In the genomic region with DNA sequence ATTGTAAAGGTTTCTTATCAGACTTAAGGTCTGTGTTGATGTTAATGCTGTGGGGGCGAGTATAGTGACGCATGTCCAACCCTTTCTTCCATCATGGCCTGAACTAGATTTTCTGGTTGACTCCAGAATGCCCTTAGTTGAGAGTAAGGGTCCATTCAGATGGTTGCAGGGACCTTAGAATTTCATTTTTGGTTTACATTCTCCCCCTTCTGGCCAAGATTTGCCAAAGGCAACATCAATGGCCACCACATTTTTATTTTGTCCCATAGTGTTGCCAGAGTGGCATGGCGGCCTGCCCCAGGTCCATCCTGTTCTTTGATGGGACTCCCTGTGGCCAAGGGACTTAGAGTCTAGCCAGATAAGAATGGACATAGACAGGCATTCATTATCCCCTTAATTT, we compare ENCODE assay signal across 24 cellular contexts.
DNase-seq lines count a peak whose midpoint lies in the region; ATAC-seq, FAIRE-seq and TF ChIP-seq lines count a peak whose summit lies in the region.
"Had no signal": no experiment of that assay in that cellular context is flagged by ENCODE, and none has a peak within 500 bp of the region (broad histone marks: within the 10 kb centered on the region; RNA-seq: fewer than 3 reads in every experiment).

No MANE protein-coding gene starts in this region.

- peak; percentile 33; the same call in 1 of the 2 replicates for TF ChIP-seq RAD21 in IMR-90 (IDR thresholded peaks at IDR 0.05; ENCODE audit: low read length)

- TF ChIP-seq CTCF in AG09309 (IDR thresholded peaks at IDR 0.05; ENCODE audit: control insufficient read depth, insufficient read depth, low read depth, low read length, missing control alignments) (peak; percentile 17), IMR-90 (conservative IDR thresholded peaks at IDR 0.05; ENCODE audit: low read depth, low read length) (peak; percentile 31), WTC11 (IDR thresholded peaks at IDR 0.05) (no peak), fibroblast of pulmonary artery (IDR thresholded peaks at IDR 0.05; ENCODE audit: low read length, missing control alignments) (peak; percentile 16)

- ATAC-seq in IMR-90 (ENCODE audit: low read depth): no peak; the same call in 1 of the 2 replicates
- peak; percentile 43 for ATAC-seq in WTC11
- no peak for ATAC-seq in GM21528 (IDR thresholded peaks at IDR 0.05; ENCODE audit: low FRiP score, unreplicated experiment)
- ATAC-seq: activated CD4-positive, CD25-positive, alpha-beta regulatory T cell treated with anti-CD3 and anti-CD28 coated beads, Interleukin-2, amount 50 U/mL, for 24 hours; activated CD8-positive, alpha-beta T cell treated with anti-CD3 and anti-CD28 coated beads, Interleukin-2, amount 10 ng/mL, durations not matched to agents 7 days and 5 days; CD8-positive, alpha-beta T cell; stimulated activated naive B cell treated with anti-CD40 and anti-IgM and Interleukin-4, amounts not matched to agents 10 μg/mL and 1 μg/mL and 100 μg/mL, for 72 hours had no signal

- no peaks in the 10 kb centered on the region for H3K9me3 Mint-ChIP-seq in WTC11
- H3K9me3 Mint-ChIP-seq: central memory CD8-positive, alpha-beta T cell; stimulated activated naive B cell treated with anti-CD40 and anti-IgM and Interleukin-4, amounts not matched to agents 10 μg/mL and 1 μg/mL and 100 μg/mL, for 72 hours had no signal

- H2AK9ac ChIP-seq in IMR-90 (replicated peaks; ENCODE audit: low read depth, low read length, poor library complexity): no peak overlapping the region

- no CpG with 5 or more reads among the region's 3 CpGs for WGBS in IMR-90 (ENCODE audit: extremely low coverage in 2 of 2, insufficient read length in 1 of 2), 2 experiments

- CTCF ChIA-PET in IMR-90 (lab: Yijun Ruan, JAX): no interaction called here
- CTCF ChIA-PET in WTC11 (lab: Charles Lee): no interaction called here

- TF ChIP-seq POLR2A in IMR-90 (IDR thresholded peaks at IDR 0.05; ENCODE audit: low read depth, low read length): no peak

- peaks cover 20% of the 10 kb centered on the region for H3K4me1 Mint-ChIP-seq in WTC11
- H3K4me1 Mint-ChIP-seq: central memory CD8-positive, alpha-beta T cell; stimulated activated naive B cell treated with anti-CD40 and anti-IgM and Interleukin-4, amounts not matched to agents 10 μg/mL and 1 μg/mL and 100 μg/mL, for 72 hours had no signal

- H4K91ac ChIP-seq in IMR-90 (ENCODE audit: insufficient read depth, low read depth, low read length): no peak overlapping the region

- POLR2A ChIA-PET in IMR-90 (lab: Charles Lee; ENCODE audit: unreplicated experiment) (no interaction called here), WTC11 (lab: Charles Lee) (no interaction called here)

- no peaks in the 10 kb centered on the region for H3K9me1 ChIP-seq in IMR-90 (ENCODE audit: insufficient read depth, low read length)

- H3K27me3 Mint-ChIP-seq in WTC11 (ENCODE audit: low read depth): no peaks in the 10 kb centered on the region
- H3K27me3 Mint-ChIP-seq: central memory CD8-positive, alpha-beta T cell; stimulated activated naive B cell treated with anti-CD40 and anti-IgM and Interleukin-4, amounts not matched to agents 10 μg/mL and 1 μg/mL and 100 μg/mL, for 72 hours had no signal

- no peaks in the 10 kb centered on the region for H3K4me1 ChIP-seq in IMR-90 (ENCODE audit: control insufficient read depth, insufficient read depth, low read length)

- in situ Hi-C loops in IMR-90 (cut with MboI; ENCODE audit: low sequenced_read_pairs): no loop called here

- dilution Hi-C loops in IMR-90 (cut with HindIII; ENCODE audit: low sequenced_read_pairs, unreplicated experiment): no loop called here

- no peak overlapping the region for H2AK5ac ChIP-seq in IMR-90 (ENCODE audit: low read depth, low read length)

- no peak overlapping the region; the same call in 2 of the 3 replicates for H2BK15ac ChIP-seq in IMR-90 (ENCODE audit: low read depth, low read length)

- BruUV-seq in IMR-90 (replicated peaks; lab: Mats Ljungman, UMichigan): no TSS peak

- H4K8ac ChIP-seq in IMR-90 (ENCODE audit: low read depth in 2 of 2, low read length in 2 of 2): no peak overlapping the region

- peaks cover 3% of the 10 kb centered on the region; the same call in 1 of the 2 replicates for H3K9me3 ChIP-seq in IMR-90 (ENCODE audit: control insufficient read depth, insufficient read depth, low read length)
- H3K9me3 ChIP-seq: neutrophil had no signal

- no peak overlapping the region for H2BK20ac ChIP-seq in IMR-90 (ENCODE audit: low read depth, low read length)

- no peaks in the 10 kb centered on the region for H3K27me3 ChIP-seq in IMR-90 (ENCODE audit: control insufficient read depth, insufficient read depth, low read length)
- H3K27me3 ChIP-seq: neutrophil had no signal

- no peak overlapping the region for H2BK5ac ChIP-seq in IMR-90 (ENCODE audit: low read depth, low read length, poor library complexity, severe bottlenecking)

- H3K4ac ChIP-seq in IMR-90 (ENCODE audit: low read depth, low read length): no peak overlapping the region

- H3K27ac Mint-ChIP-seq in WTC11: no peak overlapping the region
- H3K27ac Mint-ChIP-seq: activated CD8-positive, alpha-beta T cell treated with anti-CD3 and anti-CD28 coated beads, Interleukin-2, amount 10 ng/mL, durations not matched to agents 7 days and 5 days; CD8-positive, alpha-beta T cell; stimulated activated naive B cell treated with anti-CD40 and anti-IgM and Interleukin-4, amounts not matched to agents 10 μg/mL and 1 μg/mL and 100 μg/mL, for 72 hours had no signal

- DNase-seq in AG09309 (ENCODE audit: low read depth) (no peak), IMR-90 (no peak), WTC11 (ENCODE audit: low spot score) (no peak), fibroblast of pulmonary artery (ENCODE audit: low read depth) (no peak), urothelium cell line (ENCODE audit: low spot score) (no peak), NCI-H1436 (lab: John Stamatoyannopoulos, UW) (no peak), NCI-H2081 (lab: John Stamatoyannopoulos, UW) (no peak)
- DNase-seq: activated CD8-positive, alpha-beta T cell treated with anti-CD3 and anti-CD28 coated beads, Interleukin-2, amount 10 ng/mL, durations not matched to agents 7 days and 5 days; activated gamma-delta T cell treated with Interleukin-2 at 50 U/mL for 16 hours; CD8-positive, alpha-beta T cell; erythroblast; Karpas-422; NCI-H1048; NCI-H2029; NCI-H446 treated with DMSO at 0.1 percent for 48 hours; stimulated activated CD4-positive, alpha-beta T cell treated with anti-CD3 and anti-CD28 coated beads, Interleukin-2, amount 100 ng/mL, for 48 hours; stimulated activated naive B cell treated with anti-CD40 and anti-IgM and Interleukin-4, amounts not matched to agents 10 μg/mL and 1 μg/mL and 100 μg/mL, for 72 hours; T1000 had no signal

- H4K5ac ChIP-seq in IMR-90 (ENCODE audit: low read depth, low read length): no peak overlapping the region

- no peak overlapping the region for H3K56ac ChIP-seq in IMR-90 (ENCODE audit: extremely low read depth, insufficient read depth, low read length)

- no peak overlapping the region for H3K23ac ChIP-seq in IMR-90 (ENCODE audit: low read depth, low read length)

- H3K4me2 ChIP-seq in IMR-90 (ENCODE audit: low read depth, low read length): no peak overlapping the region
- H3K4me2 ChIP-seq: smooth muscle cell had no signal

- H3K36me3 Mint-ChIP-seq in WTC11: no peaks in the 10 kb centered on the region
- H3K36me3 Mint-ChIP-seq: CD8-positive, alpha-beta T cell; stimulated activated naive B cell treated with anti-CD40 and anti-IgM and Interleukin-4, amounts not matched to agents 10 μg/mL and 1 μg/mL and 100 μg/mL, for 72 hours had no signal

- no peaks in the 10 kb centered on the region for H3K79me1 ChIP-seq in IMR-90 (ENCODE audit: low read depth in 1 of 2, low read length in 2 of 2)

- H3K4me3 ChIP-seq in AG09309 (ENCODE audit: control insufficient read depth, low read depth, low read length) (no peak overlapping the region), IMR-90 (ENCODE audit: insufficient read depth, low read depth, low read length) (no peak overlapping the region), fibroblast of pulmonary artery (replicated peaks; ENCODE audit: low read depth, low read length) (no peak overlapping the region)
- H3K4me3 ChIP-seq: smooth muscle cell had no signal

- no peak overlapping the region for H2AFZ ChIP-seq in IMR-90 (replicated peaks; ENCODE audit: low read length, poor library complexity)

- H3K27ac ChIP-seq in IMR-90 (ENCODE audit: insufficient read depth, low read length): no peak overlapping the region
- H3K27ac ChIP-seq: neutrophil had no signal

- intact Hi-C loops in IMR-90 (cut with micrococcal nuclease): loop anchor here (1.0 to 10.0 kb wide), 2 partner anchors 519 to 679 kb away; no protein-coding TSS in a partner anchor

- H3K18ac ChIP-seq in IMR-90 (ENCODE audit: low read depth, low read length): no peak overlapping the region

- H3K36me3 ChIP-seq in IMR-90 (ENCODE audit: control insufficient read depth, insufficient read depth, low read length): no peaks in the 10 kb centered on the region
- H3K36me3 ChIP-seq: neutrophil had no signal

- H3K9ac ChIP-seq in IMR-90 (ENCODE audit: low read depth, low read length): no peak overlapping the region

- no peak for FAIRE-seq in urothelium cell line (lab: Jason Lieb, UNC)
- FAIRE-seq: HTR-8/SVneo had no signal

- no peak overlapping the region for H3K14ac ChIP-seq in IMR-90 (replicated peaks; ENCODE audit: low read depth, low read length)

- no peak overlapping the region for H3K4me3 Mint-ChIP-seq in WTC11
- H3K4me3 Mint-ChIP-seq: activated CD8-positive, alpha-beta T cell treated with anti-CD3 and anti-CD28 coated beads, Interleukin-2, amount 10 ng/mL, durations not matched to agents 7 days and 5 days; CD8-positive, alpha-beta T cell; central memory CD8-positive, alpha-beta T cell; stimulated activated naive B cell treated with anti-CD40 and anti-IgM and Interleukin-4, amounts not matched to agents 10 μg/mL and 1 μg/mL and 100 μg/mL, for 72 hours had no signal

- no peak overlapping the region for H2BK120ac ChIP-seq in IMR-90 (ENCODE audit: low read depth, low read length)

- H4K20me1 ChIP-seq in IMR-90 (ENCODE audit: insufficient read depth, low read length): no peaks in the 10 kb centered on the region

TF ChIP-seq in IMR-90, 13 proteins besides CTCF, POLR2A, EP300 and RAD21 (continues in another document):
- TF ChIP-seq CEBPB (IDR thresholded peaks at IDR 0.05; ENCODE audit: low read depth, low read length) (no peak), FOS (IDR thresholded peaks at IDR 0.05; ENCODE audit: low read depth, low read length) (no peak)

TF ChIP-seq in WTC11, 78 proteins besides CTCF, POLR2A, EP300 and RAD21 (continues in another document):
- no peak for TF ChIP-seq ZNF138 (CRISPR knock-in tag; conservative IDR thresholded peaks at IDR 0.05)
- TF ChIP-seq CREB1 (CRISPR knock-in tag; IDR thresholded peaks at IDR 0.05): no peak
- no peak for TF ChIP-seq KAT7 (CRISPR knock-in tag; IDR thresholded peaks at IDR 0.05; ENCODE audit: borderline replicate concordance)
- no peak for TF ChIP-seq HMGA2 (CRISPR knock-in tag; IDR thresholded peaks at IDR 0.05)
- TF ChIP-seq ZNF219 (CRISPR knock-in tag; IDR thresholded peaks at IDR 0.05; ENCODE audit: borderline replicate concordance): no peak
